ENCODE assay signal across 8 cellular contexts in genomic region chr5:149114403-149115312, GRCh38. TPM values are rescaled to one million over a fixed set of nuclear protein-coding genes. Genes with fewer than 3 reads are reported as not detected.
DNase-seq lines count a peak whose midpoint lies in the region; ATAC-seq and TF ChIP-seq lines count a peak whose summit lies in the region.

No MANE protein-coding gene starts in this region.

- H2AFZ ChIP-seq in osteoblast (ENCODE audit: low read length), result peak overlapping the region; percentile 75

- no peak for ATAC-seq in CD8-positive, alpha-beta T cell
- ATAC-seq in GM18907 (IDR thresholded peaks at IDR 0.05; ENCODE audit: unreplicated experiment) (peak; percentile 85), HG03432 (IDR thresholded peaks at IDR 0.05; ENCODE audit: unreplicated experiment) (peak; percentile 77), foreskin keratinocyte (peak; percentile 89), GM18873 (IDR thresholded peaks at IDR 0.05; ENCODE audit: low FRiP score, unreplicated experiment) (no peak)
- peak; percentile 73 to 77 for ATAC-seq in activated T-cell treated with anti-CD3 and anti-CD28 coated beads, Interleukin-2, amount 50 U/mL, for 72 hours (replicated peaks in 1 of 2)

- no peak overlapping the region for H3K27ac ChIP-seq in CD8-positive, alpha-beta T cell (ENCODE audit: low read depth, low read length)
- H3K27ac ChIP-seq in foreskin keratinocyte (no peak overlapping the region), osteoblast (ENCODE audit: low read depth, low read length) (no peak overlapping the region)

- CTCF ChIA-PET in CD8-positive, alpha-beta T cell (lab: Charles Lee), result interaction anchor here (0.6 to 3.4 kb wide), 18 partner anchors 9 to 388 kb away, joined by 3 to 26 read pairs (median 4); no protein-coding TSS in a partner anchor

- no peaks in the 10 kb centered on the region for H4K20me1 ChIP-seq in osteoblast (ENCODE audit: insufficient read depth, low read length)

- no peaks in the 10 kb centered on the region for H3K36me3 Mint-ChIP-seq in CD8-positive, alpha-beta T cell
- no peaks in the 10 kb centered on the region for H3K36me3 Mint-ChIP-seq in activated T-cell treated with anti-CD3 and anti-CD28 coated beads, Interleukin-2, amount 50 U/mL, for 72 hours (ENCODE audit: insufficient read depth in 2 of 2)

- peaks cover 20% of the 10 kb centered on the region for H3K27me3 Mint-ChIP-seq in CD8-positive, alpha-beta T cell (ENCODE audit: low read depth)
- H3K27me3 Mint-ChIP-seq in activated T-cell treated with anti-CD3 and anti-CD28 coated beads, Interleukin-2, amount 50 U/mL, for 72 hours (ENCODE audit: low read depth), result peaks cover 19% of the 10 kb centered on the region

- no peaks in the 10 kb centered on the region for H3K4me1 Mint-ChIP-seq in CD8-positive, alpha-beta T cell (ENCODE audit: low read depth)
- H3K4me1 Mint-ChIP-seq in activated T-cell treated with anti-CD3 and anti-CD28 coated beads, Interleukin-2, amount 50 U/mL, for 72 hours (ENCODE audit: low read depth), result peaks cover 18% of the 10 kb centered on the region

- H3K27me3 ChIP-seq in CD8-positive, alpha-beta T cell (ENCODE audit: insufficient read depth, low read length), result peaks cover 9% of the 10 kb centered on the region
- H3K27me3 ChIP-seq in foreskin keratinocyte (no peaks in the 10 kb centered on the region), osteoblast (ENCODE audit: insufficient read depth, low read length) (no peaks in the 10 kb centered on the region)

- H3K9me3 Mint-ChIP-seq in CD8-positive, alpha-beta T cell, result no peaks in the 10 kb centered on the region
- H3K9me3 Mint-ChIP-seq in activated T-cell treated with anti-CD3 and anti-CD28 coated beads, Interleukin-2, amount 50 U/mL, for 72 hours, result no peaks in the 10 kb centered on the region

- H3K4me3 ChIP-seq in CD8-positive, alpha-beta T cell (ENCODE audit: low read depth, low read length), result no peak overlapping the region
- H3K4me3 ChIP-seq in osteoblast (ENCODE audit: insufficient read depth, low read length), result no peak overlapping the region

- POLR2A ChIA-PET in CD8-positive, alpha-beta T cell (lab: Charles Lee), result no interaction called here

- intact Hi-C loops in CD8-positive, alpha-beta T cell (cut with DNase I, micrococcal nuclease), result loop anchor here (1.0 to 10.0 kb wide), 5 partner anchors 372 to 672 kb away; no protein-coding TSS in a partner anchor

- TF ChIP-seq CTCF in CD8-positive, alpha-beta T cell (IDR thresholded peaks at IDR 0.05), result no peak
- TF ChIP-seq CTCF in foreskin keratinocyte (conservative IDR thresholded peaks at IDR 0.05) (peak; percentile 93), osteoblast (IDR thresholded peaks at IDR 0.05; ENCODE audit: extremely low read depth, low read depth, low read length) (peak; percentile 94)

- H3K4me1 ChIP-seq in CD8-positive, alpha-beta T cell (ENCODE audit: insufficient read depth, low read length), result no peaks in the 10 kb centered on the region
- H3K4me1 ChIP-seq in foreskin keratinocyte (peaks cover 14% of the 10 kb centered on the region), osteoblast (ENCODE audit: insufficient read depth, low read length) (peaks cover 13% of the 10 kb centered on the region)

- no peak overlapping the region for H3K27ac Mint-ChIP-seq in CD8-positive, alpha-beta T cell
- H3K27ac Mint-ChIP-seq in activated T-cell treated with anti-CD3 and anti-CD28 coated beads, Interleukin-2, amount 50 U/mL, for 72 hours, result no peak overlapping the region

- peak in 6 of 7 experiments; percentile 8 to 54 (median 22) for DNase-seq in CD8-positive, alpha-beta T cell
- DNase-seq in NOMO-1 treated with dmso at 0.1 percent for 144 hours (lab: John Stamatoyannopoulos, UW; ENCODE audit: unreplicated experiment) (peak; percentile 67), foreskin keratinocyte (peak; percentile 51 to 79), osteoblast (ENCODE audit: insufficient read length, low spot score, missing footprints) (peak; percentile 72)
- DNase-seq in activated T-cell treated with anti-CD3 and anti-CD28 coated beads, Interleukin-2, amount 50 U/mL, for 72 hours, result peak; percentile 37 to 44

- H3K79me2 ChIP-seq in osteoblast (ENCODE audit: insufficient read depth, low read length), result no peaks in the 10 kb centered on the region

- no peak overlapping the region for H3K4me3 Mint-ChIP-seq in CD8-positive, alpha-beta T cell
- no peak overlapping the region for H3K4me3 Mint-ChIP-seq in activated T-cell treated with anti-CD3 and anti-CD28 coated beads, Interleukin-2, amount 50 U/mL, for 72 hours

- no peaks in the 10 kb centered on the region for H3K36me3 ChIP-seq in CD8-positive, alpha-beta T cell (ENCODE audit: insufficient read depth, low read length)
- H3K36me3 ChIP-seq in osteoblast (ENCODE audit: insufficient read depth, low read length), result no peaks in the 10 kb centered on the region

- H3K9me3 ChIP-seq in CD8-positive, alpha-beta T cell (ENCODE audit: low read length), result no peaks in the 10 kb centered on the region
- no peaks in the 10 kb centered on the region for H3K9me3 ChIP-seq in osteoblast (ENCODE audit: low read depth, low read length)

- no peak overlapping the region for H3K4me2 ChIP-seq in osteoblast (ENCODE audit: insufficient read depth, low read length)

RNA-seq across cellular contexts. Expression of gene ABLIM3, which starts 26.6 kb away (rescaled TPM):
- not detected for total RNA-seq in CD8-positive, alpha-beta T cell
- total RNA-seq in activated T-cell treated with anti-CD3 and anti-CD28 coated beads, Interleukin-2, amount 50 U/mL, for 72 hours, result under 1 TPM; 0.14 to 0.19 TPM
- total RNA-seq in foreskin keratinocyte (4.7 and 10.1 TPM in 2 replicates), osteoblast (5.8 and 7.4 TPM in 2 replicates)
- 3.1 and 5.5 TPM in 2 replicates for polyA plus RNA-seq in foreskin keratinocyte

RNA-seq across cellular contexts. Expression of gene SH3TC2, which starts 51.8 kb away (rescaled TPM):
- not detected for total RNA-seq in CD8-positive, alpha-beta T cell
- total RNA-seq in activated T-cell treated with anti-CD3 and anti-CD28 coated beads, Interleukin-2, amount 50 U/mL, for 72 hours, result under 1 TPM in 1 of 2 donors, not detected in 1; 0.24 TPM
- total RNA-seq in foreskin keratinocyte (12.3 and 13.5 TPM in 2 replicates), osteoblast (0.59 and 0.72 TPM in 2 replicates)
- polyA plus RNA-seq in foreskin keratinocyte, result 3.5 TPM in 2 replicates

Comparison
In these comparisons a context has a peak if more than half of its experiments do, and no peak if none do; other contexts are left out.
1. ATAC-seq: peak in GM18907 (single experiment), HG03432 (single experiment), activated T-cell treated with anti-CD3 and anti-CD28 coated beads, Interleukin-2, amount 50 U/mL, for 72 hours (2 of 2) and foreskin keratinocyte (single experiment); none in CD8-positive, alpha-beta T cell (single experiment) and GM18873 (single experiment).
2. DNase-seq: peak in every context shown above with its lines; median percentile 72 in osteoblast; 67 in NOMO-1 treated with dmso at 0.1 percent for 144 hours; 65 in foreskin keratinocyte; 40 in activated T-cell treated with anti-CD3 and anti-CD28 coated beads, Interleukin-2, amount 50 U/mL, for 72 hours; 22 in CD8-positive, alpha-beta T cell.